ENCODE assay signal across 17 cellular contexts in the genomic region with DNA sequence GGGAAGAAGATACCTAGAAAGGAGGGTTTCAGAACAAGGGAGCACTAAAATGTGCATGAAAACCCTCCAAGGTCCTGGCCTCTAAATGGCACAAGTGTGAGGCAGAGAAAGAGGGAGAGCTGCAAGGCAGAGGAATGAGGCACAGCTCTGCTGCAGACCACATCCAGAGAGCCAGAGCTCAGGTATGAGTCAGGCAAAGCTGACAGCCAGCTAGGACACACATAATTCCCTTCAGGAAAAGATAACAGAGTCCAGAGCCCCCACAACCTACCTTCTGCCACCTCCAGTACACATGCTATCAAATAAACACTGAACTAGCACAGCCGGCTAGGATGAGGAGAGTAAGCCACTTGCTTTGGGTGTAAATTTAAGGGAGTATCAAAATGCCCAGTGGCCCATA.
DNase-seq lines count a peak whose midpoint lies in the region; ATAC-seq, FAIRE-seq and TF ChIP-seq lines count a peak whose summit lies in the region.
"Had no signal": no experiment of that assay in that cellular context is flagged by ENCODE, and none has a peak within 500 bp of the region (broad histone marks: within the 10 kb centered on the region; RNA-seq: fewer than 3 reads in every experiment).

No MANE protein-coding gene starts in this region.

- H3K79me2 ChIP-seq in endothelial cell of umbilical vein (ENCODE audit: control insufficient read depth, insufficient read depth, low read length) (no peaks in the 10 kb centered on the region), osteoblast (ENCODE audit: insufficient read depth, low read length) (no peaks in the 10 kb centered on the region)

- H3K9me3 ChIP-seq in endothelial cell of umbilical vein (replicated peaks; ENCODE audit: control insufficient read depth, insufficient read depth, low read length), result no peaks in the 10 kb centered on the region
- no peaks in the 10 kb centered on the region for H3K9me3 ChIP-seq in osteoblast (ENCODE audit: low read depth, low read length)

- peak overlapping the region; percentile 71 for H3K27ac ChIP-seq in RWPE1
- H3K27ac ChIP-seq in endothelial cell of umbilical vein (ENCODE audit: insufficient read depth, low read depth, low read length), result no peak overlapping the region
- H3K27ac ChIP-seq in osteoblast (ENCODE audit: low read depth, low read length), result peak overlapping the region; percentile 50
- H3K27ac ChIP-seq in dorsolateral prefrontal cortex, result no peak overlapping the region

- POLR2A ChIA-PET in RWPE1 (lab: Yijun Ruan, JAX; ENCODE audit: low non-redundant PET), result no interaction called here
- POLR2A ChIA-PET in endothelial cell of umbilical vein (lab: Charles Lee), result no interaction called here

- no peaks in the 10 kb centered on the region for H3K36me3 ChIP-seq in endothelial cell of umbilical vein (ENCODE audit: control insufficient read depth in 2 of 2, extremely low read depth in 1 of 2, insufficient read depth in 2 of 2, low read length in 2 of 2)
- H3K36me3 ChIP-seq in osteoblast (ENCODE audit: insufficient read depth, low read length), result no peaks in the 10 kb centered on the region

- TF ChIP-seq CTCF in RWPE1 (conservative IDR thresholded peaks at IDR 0.05; ENCODE audit: low read depth) (no peak), endothelial cell of umbilical vein (IDR thresholded peaks at IDR 0.05; ENCODE audit: extremely low read depth in 1 of 2, insufficient read depth in 1 of 2, low read depth in 1 of 2, low read length in 2 of 2) (no peak), osteoblast (IDR thresholded peaks at IDR 0.05; ENCODE audit: extremely low read depth, low read depth, low read length) (no peak), dorsolateral prefrontal cortex (IDR thresholded peaks at IDR 0.05 in 54 of 56, conservative IDR thresholded peaks at IDR 0.05 in 2 of 56; ENCODE audit: low read depth in 1 of 56, partially characterized antibody in 56 of 56) (no peak)

- peak; percentile 72 for DNase-seq in ELF-1 (ENCODE audit: low read depth, low spot score)
- peak; percentile 59 for DNase-seq in RWPE1 (ENCODE audit: low spot score)
- DNase-seq in endothelial cell of umbilical vein (ENCODE audit: low read depth, low spot score), result no peak
- no peak for DNase-seq in osteoblast (ENCODE audit: insufficient read length, low spot score, missing footprints)
- no peak for DNase-seq in 8988T
- DNase-seq in dorsolateral prefrontal cortex, result no peak
- no peak for DNase-seq in cerebellum (ENCODE audit: low spot score)
- DNase-seq: activated CD8-positive, alpha-beta memory T cell treated with anti-CD3 and anti-CD28 coated beads, Interleukin-2, amount 50 U/mL, for 4 hours; CD4-positive, alpha-beta memory T cell; effector memory CD8-positive, alpha-beta T cell; hypothalamus; MV-4-11; NCI-H345; SHP77; stimulated activated CD4-positive, alpha-beta T cell treated with anti-CD3 and anti-CD28 coated beads, Interleukin-4, amount 100 ng/mL, for 4 hours; stimulated activated naive CD8-positive, alpha-beta T cell treated with anti-CD3 and anti-CD28 coated beads, Interleukin-15, Interleukin-2, amounts not matched to agents 100 U/mL and 50 U/mL, for 24 hours had no signal

- H3K27me3 ChIP-seq in endothelial cell of umbilical vein (ENCODE audit: control insufficient read depth in 2 of 2, insufficient read depth in 2 of 2, low read length in 2 of 2), result no peaks in the 10 kb centered on the region
- no peaks in the 10 kb centered on the region for H3K27me3 ChIP-seq in osteoblast (ENCODE audit: insufficient read depth, low read length)
- no peaks in the 10 kb centered on the region for H3K27me3 ChIP-seq in dorsolateral prefrontal cortex

- no peak overlapping the region for H3K9ac ChIP-seq in endothelial cell of umbilical vein (replicated peaks; ENCODE audit: extremely low read depth, insufficient read depth, low read length)

- TF ChIP-seq POLR2A in endothelial cell of umbilical vein (IDR thresholded peaks at IDR 0.05; ENCODE audit: low read depth, low read length), result no peak

- no TSS peak for BruUV-seq in endothelial cell of umbilical vein (replicated peaks; lab: Mats Ljungman, UMichigan)

- intact Hi-C loops in endothelial cell of umbilical vein (cut with micrococcal nuclease) (loop anchor here (2.0 kb wide), 1 partner anchor 14 kb away; no protein-coding TSS in a partner anchor), dorsolateral prefrontal cortex (cut with DNase I) (no loop called here)

- H4K20me1 ChIP-seq in endothelial cell of umbilical vein (replicated peaks; ENCODE audit: control insufficient read depth, extremely low read depth, insufficient read depth, low read length) (no peaks in the 10 kb centered on the region), osteoblast (ENCODE audit: insufficient read depth, low read length) (no peaks in the 10 kb centered on the region)

- no peak overlapping the region for H3K4me3 ChIP-seq in endothelial cell of umbilical vein (replicated peaks in 1 of 3; ENCODE audit: insufficient read depth in 1 of 3, low read depth in 1 of 3, low read length in 3 of 3)
- H3K4me3 ChIP-seq in osteoblast (ENCODE audit: insufficient read depth, low read length), result no peak overlapping the region
- H3K4me3 ChIP-seq in dorsolateral prefrontal cortex, result no peak overlapping the region

- no peaks in the 10 kb centered on the region for H3K9me1 ChIP-seq in endothelial cell of umbilical vein (replicated peaks; ENCODE audit: control insufficient read depth, extremely low read depth, insufficient read depth, low read length)

- ATAC-seq in GM19452 (IDR thresholded peaks at IDR 0.05; ENCODE audit: unreplicated experiment), result no peak
- ATAC-seq: effector memory CD8-positive, alpha-beta T cell; stimulated activated naive CD8-positive, alpha-beta T cell treated with anti-CD3 and anti-CD28 coated beads, Interleukin-15, Interleukin-2, amounts not matched to agents 100 U/mL and 50 U/mL, for 24 hours had no signal

- H3K4me1 ChIP-seq in endothelial cell of umbilical vein (ENCODE audit: control insufficient read depth, extremely low read depth, insufficient read depth, low read length), result peaks cover 1% of the 10 kb centered on the region
- peaks cover 47% of the 10 kb centered on the region for H3K4me1 ChIP-seq in osteoblast (ENCODE audit: insufficient read depth, low read length)

- CTCF ChIA-PET in RWPE1 (lab: Yijun Ruan, JAX) (no interaction called here), endothelial cell of umbilical vein (lab: Charles Lee) (interaction anchor here (1.1 to 3.4 kb wide), 6 partner anchors 9 to 49 kb away, joined by 3 to 18 read pairs (median 5); no protein-coding TSS in a partner anchor)

- H3K4me2 ChIP-seq in endothelial cell of umbilical vein (ENCODE audit: insufficient read depth, low read length) (no peak overlapping the region), osteoblast (ENCODE audit: insufficient read depth, low read length) (no peak overlapping the region)

- H2AFZ ChIP-seq in endothelial cell of umbilical vein (ENCODE audit: low read depth, low read length) (no peak overlapping the region), osteoblast (ENCODE audit: low read length) (no peak overlapping the region)

- peak; percentile 43 for FAIRE-seq in endothelial cell of umbilical vein (lab: Jason Lieb, UNC)

- dilution Hi-C loops in endothelial cell of umbilical vein (cut with MboI; ENCODE audit: extremely low pct_ligation_motif_present, low sequenced_read_pairs), result no loop called here

TF ChIP-seq in endothelial cell of umbilical vein, 7 proteins besides CTCF, POLR2A, EP300 and RAD21:
- no peak for TF ChIP-seq MYC (IDR thresholded peaks at IDR 0.05; ENCODE audit: low read depth, low read length)
- TF ChIP-seq FOS (IDR thresholded peaks at IDR 0.05; ENCODE audit: borderline replicate concordance, insufficient read depth, low read length), result peak; percentile 36
- no peak for TF ChIP-seq EZH2 (IDR thresholded peaks at IDR 0.05; ENCODE audit: borderline replicate concordance, low read depth, low read length, severe bottlenecking)
- no peak for TF ChIP-seq JUN (IDR thresholded peaks at IDR 0.05; ENCODE audit: borderline replicate concordance, insufficient read depth, insufficient read length, low read depth)

Comparison
In these comparisons a context has a peak if more than half of its experiments do, and no peak if none do; other contexts are left out.
1. DNase-seq: peak in ELF-1 (single experiment) and RWPE1 (single experiment); none in endothelial cell of umbilical vein (single experiment), osteoblast (single experiment), 8988T (single experiment), dorsolateral prefrontal cortex (0 of 10) and cerebellum (single experiment).
2. H3K27ac ChIP-seq: peak in RWPE1 (single experiment) and osteoblast (single experiment); none in endothelial cell of umbilical vein (single experiment) and dorsolateral prefrontal cortex (0 of 59).